2 cellular contexts compared by ENCODE assay signal in the genomic region with DNA sequence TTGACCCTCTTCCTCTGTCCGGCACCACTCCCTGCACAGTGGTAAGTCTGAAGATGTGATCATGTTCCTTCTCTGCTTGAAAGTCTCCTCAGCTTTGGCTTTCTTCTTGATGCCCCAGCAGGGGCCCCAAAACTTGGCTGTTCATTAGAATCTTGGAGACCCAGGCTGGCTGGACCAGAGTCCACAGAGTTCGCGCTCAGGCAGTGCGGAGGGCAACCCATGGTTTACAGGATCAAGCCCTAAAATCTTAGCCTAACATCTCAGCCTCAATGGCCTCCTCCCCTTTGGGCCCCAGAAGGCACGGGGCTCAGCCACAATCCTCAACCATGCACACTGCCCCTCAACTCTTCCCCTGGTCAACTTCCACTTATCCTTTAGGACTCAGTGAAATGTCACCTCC.
TF ChIP-seq lines count a peak whose summit lies in the region.

No MANE protein-coding gene starts in this region.

TF ChIP-seq in IMR-90, 13 proteins besides CTCF, POLR2A, EP300 and RAD21:
- TF ChIP-seq MAZ (IDR thresholded peaks at IDR 0.05; ENCODE audit: borderline replicate concordance, low read depth, low read length) (no peak), BHLHE40 (IDR thresholded peaks at IDR 0.05; ENCODE audit: low read depth, low read length) (no peak), SMC3 (IDR thresholded peaks at IDR 0.05; ENCODE audit: low read depth, low read length) (no peak), MXI1 (IDR thresholded peaks at IDR 0.05; ENCODE audit: borderline replicate concordance, low read depth, low read length) (no peak), NFE2L2 (IDR thresholded peaks at IDR 0.05; ENCODE audit: low read depth, low read length) (no peak), FOS (IDR thresholded peaks at IDR 0.05; ENCODE audit: low read depth, low read length) (no peak), CHD1 (IDR thresholded peaks at IDR 0.05; ENCODE audit: low read depth, low read length) (no peak), RCOR1 (IDR thresholded peaks at IDR 0.05; ENCODE audit: insufficient replicate concordance, low read length) (no peak)
- TF ChIP-seq, protein P1, sequence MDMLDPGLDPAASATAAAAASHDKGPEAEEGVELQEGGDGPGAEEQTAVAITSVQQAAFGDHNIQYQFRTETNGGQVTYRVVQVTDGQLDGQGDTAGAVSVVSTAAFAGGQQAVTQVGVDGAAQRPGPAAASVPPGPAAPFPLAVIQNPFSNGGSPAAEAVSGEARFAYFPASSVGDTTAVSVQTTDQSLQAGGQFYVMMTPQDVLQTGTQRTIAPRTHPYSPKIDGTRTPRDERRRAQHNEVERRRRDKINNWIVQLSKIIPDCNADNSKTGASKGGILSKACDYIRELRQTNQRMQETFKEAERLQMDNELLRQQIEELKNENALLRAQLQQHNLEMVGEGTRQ (IDR thresholded peaks at IDR 0.05; ENCODE audit: low read depth, low read length) = no peak

TF ChIP-seq in WTC11, 78 proteins besides CTCF, POLR2A, EP300 and RAD21:
- TF ChIP-seq SMAD4 (CRISPR knock-in tag; IDR thresholded peaks at IDR 0.05) = no peak
